2 cellular contexts compared by ENCODE assay signal in the genomic region with DNA sequence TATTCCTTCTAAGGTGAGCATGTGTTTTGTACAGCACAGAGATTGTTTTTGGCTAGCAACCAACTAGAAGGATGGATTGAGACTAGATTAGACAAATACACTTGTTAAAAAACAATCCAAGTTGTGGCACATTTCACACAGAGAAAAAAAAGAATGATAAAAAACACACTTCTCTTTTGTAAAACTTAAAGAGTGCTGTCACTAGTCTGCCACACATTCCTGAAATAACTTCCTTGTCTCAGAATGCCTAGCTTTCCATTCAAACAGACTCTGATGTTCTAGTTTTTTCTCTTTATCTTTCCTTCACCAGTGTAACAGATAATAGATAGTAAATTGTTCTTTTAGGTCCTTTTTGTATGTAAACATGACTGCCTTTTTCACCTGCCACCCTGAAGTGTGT.
TF ChIP-seq lines count a peak whose summit lies in the region.

No MANE protein-coding gene starts in this region.

TF ChIP-seq in SK-N-SH, 30 proteins besides CTCF, POLR2A, EP300 and RAD21:
- TF ChIP-seq TCF12 (IDR thresholded peaks at IDR 0.05) = 0 out of 2 replicates have a peak, but pooled peaks have one; percentile 11
- no peak for TF ChIP-seq POLR2AphosphoS5 (IDR thresholded peaks at IDR 0.05; ENCODE audit: low read depth, low read length)

TF ChIP-seq in endothelial cell of umbilical vein, 7 proteins besides CTCF, POLR2A, EP300 and RAD21:
- TF ChIP-seq FOS (IDR thresholded peaks at IDR 0.05; ENCODE audit: borderline replicate concordance, insufficient read depth, low read length) = no peak
- no peak for TF ChIP-seq EZH2 (IDR thresholded peaks at IDR 0.05; ENCODE audit: borderline replicate concordance, low read depth, low read length, severe bottlenecking)
- TF ChIP-seq, protein P1, sequence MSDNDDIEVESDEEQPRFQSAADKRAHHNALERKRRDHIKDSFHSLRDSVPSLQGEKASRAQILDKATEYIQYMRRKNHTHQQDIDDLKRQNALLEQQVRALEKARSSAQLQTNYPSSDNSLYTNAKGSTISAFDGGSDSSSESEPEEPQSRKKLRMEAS (IDR thresholded peaks at IDR 0.05; ENCODE audit: insufficient read depth, insufficient read length) = no peak
- no peak for TF ChIP-seq MYC (IDR thresholded peaks at IDR 0.05; ENCODE audit: low read depth, low read length)
- TF ChIP-seq GATA2 (IDR thresholded peaks at IDR 0.05; ENCODE audit: insufficient read depth, insufficient read length, low read depth, low read length) = no peak
